ENCODE assay signal across 1 cellular context in the genomic region with DNA sequence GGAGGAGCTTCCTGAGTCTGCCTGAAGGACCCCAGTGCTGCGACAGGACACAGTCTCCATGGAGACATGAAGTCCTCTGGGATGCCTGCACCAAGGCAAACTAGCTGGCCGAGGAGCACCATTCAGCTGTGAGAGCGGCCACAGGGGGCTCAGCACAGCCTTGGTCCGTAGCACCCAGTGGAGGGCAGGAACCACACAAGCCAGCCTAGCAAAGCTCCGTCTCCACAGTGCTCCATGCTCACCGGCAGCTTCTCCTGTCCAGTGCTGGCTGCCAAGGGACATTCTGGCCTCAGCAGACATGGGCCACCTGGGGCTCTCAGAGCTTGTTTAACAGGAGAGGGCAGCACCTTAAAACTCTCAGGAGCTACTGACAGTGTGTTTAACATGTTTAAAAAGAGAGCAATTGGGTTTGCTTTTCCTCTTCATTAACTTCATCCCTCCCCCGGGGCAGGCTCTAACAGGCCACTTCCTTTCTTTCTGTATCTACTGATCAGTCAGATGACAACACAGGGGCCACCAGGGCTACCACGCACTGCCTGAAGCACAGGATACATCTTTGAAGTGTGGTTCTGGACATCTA.
TF ChIP-seq lines count a peak whose summit lies in the region.

No MANE protein-coding gene starts in this region.

TF ChIP-seq in GM23338, 12 proteins besides CTCF, POLR2A, EP300 and RAD21 (continued from another document):
- TF ChIP-seq, protein P1, sequence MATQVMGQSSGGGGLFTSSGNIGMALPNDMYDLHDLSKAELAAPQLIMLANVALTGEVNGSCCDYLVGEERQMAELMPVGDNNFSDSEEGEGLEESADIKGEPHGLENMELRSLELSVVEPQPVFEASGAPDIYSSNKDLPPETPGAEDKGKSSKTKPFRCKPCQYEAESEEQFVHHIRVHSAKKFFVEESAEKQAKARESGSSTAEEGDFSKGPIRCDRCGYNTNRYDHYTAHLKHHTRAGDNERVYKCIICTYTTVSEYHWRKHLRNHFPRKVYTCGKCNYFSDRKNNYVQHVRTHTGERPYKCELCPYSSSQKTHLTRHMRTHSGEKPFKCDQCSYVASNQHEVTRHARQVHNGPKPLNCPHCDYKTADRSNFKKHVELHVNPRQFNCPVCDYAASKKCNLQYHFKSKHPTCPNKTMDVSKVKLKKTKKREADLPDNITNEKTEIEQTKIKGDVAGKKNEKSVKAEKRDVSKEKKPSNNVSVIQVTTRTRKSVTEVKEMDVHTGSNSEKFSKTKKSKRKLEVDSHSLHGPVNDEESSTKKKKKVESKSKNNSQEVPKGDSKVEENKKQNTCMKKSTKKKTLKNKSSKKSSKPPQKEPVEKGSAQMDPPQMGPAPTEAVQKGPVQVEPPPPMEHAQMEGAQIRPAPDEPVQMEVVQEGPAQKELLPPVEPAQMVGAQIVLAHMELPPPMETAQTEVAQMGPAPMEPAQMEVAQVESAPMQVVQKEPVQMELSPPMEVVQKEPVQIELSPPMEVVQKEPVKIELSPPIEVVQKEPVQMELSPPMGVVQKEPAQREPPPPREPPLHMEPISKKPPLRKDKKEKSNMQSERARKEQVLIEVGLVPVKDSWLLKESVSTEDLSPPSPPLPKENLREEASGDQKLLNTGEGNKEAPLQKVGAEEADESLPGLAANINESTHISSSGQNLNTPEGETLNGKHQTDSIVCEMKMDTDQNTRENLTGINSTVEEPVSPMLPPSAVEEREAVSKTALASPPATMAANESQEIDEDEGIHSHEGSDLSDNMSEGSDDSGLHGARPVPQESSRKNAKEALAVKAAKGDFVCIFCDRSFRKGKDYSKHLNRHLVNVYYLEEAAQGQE (IDR thresholded peaks at IDR 0.05; ENCODE audit: unreplicated experiment): no peak
- TF ChIP-seq JUNB (IDR thresholded peaks at IDR 0.05; ENCODE audit: unreplicated experiment) (no peak), EZH2 (IDR thresholded peaks at IDR 0.05; ENCODE audit: low read depth, unreplicated experiment) (no peak)
